ENCODE assay signal across 10 cellular contexts in genomic region chr1:80054129-80054528, GRCh38.
A peak's percentile ranks its signal among the peaks of the same experiment; 100 is the strongest.
DNase-seq lines count a peak whose midpoint lies in the region; TF ChIP-seq lines count a peak whose summit lies in the region.
"Had no signal": no experiment of that assay in that cellular context is flagged by ENCODE, and none has a peak within 500 bp of the region (broad histone marks: within the 10 kb centered on the region; RNA-seq: fewer than 3 reads in every experiment).

No MANE protein-coding gene starts in this region.

- no peak overlapping the region for H3K4me3 ChIP-seq in thyroid gland (replicated peaks in 1 of 3)
- H3K4me3 ChIP-seq in MM.1S (ENCODE audit: low read length) = no peak overlapping the region
- H3K4me3 ChIP-seq: dorsolateral prefrontal cortex had no signal

- H3K79me2 ChIP-seq in MM.1S (ENCODE audit: low read length) = no peaks in the 10 kb centered on the region

- H2AFZ ChIP-seq in MM.1S (ENCODE audit: low read length) = no peak overlapping the region

- H3K9me2 ChIP-seq in MM.1S (replicated peaks; ENCODE audit: insufficient read depth, low read length) = no peaks in the 10 kb centered on the region

- H3K4me1 ChIP-seq in thyroid gland (no peaks in the 10 kb centered on the region), MM.1S (ENCODE audit: low read length) (no peaks in the 10 kb centered on the region)

- H3K36me3 ChIP-seq in thyroid gland = no peaks in the 10 kb centered on the region
- no peaks in the 10 kb centered on the region for H3K36me3 ChIP-seq in MM.1S (replicated peaks; ENCODE audit: insufficient read depth, low read length)

- TF ChIP-seq POLR2A in thyroid gland (IDR thresholded peaks at IDR 0.05) = no peak

- DNase-seq in NCI-H526 (lab: John Stamatoyannopoulos, UW) (peak; percentile 13 to 31), NCI-H526 treated with DMSO at 0.1 percent for 48 hours (lab: John Stamatoyannopoulos, UW) (no peak), NCI-H345 treated with DMSO at 0.1 percent for 48 hours (lab: John Stamatoyannopoulos, UW; ENCODE audit: unreplicated experiment) (peak; percentile 96), dermis blood vessel endothelial cell (peak; percentile 19), thyroid gland (peak; percentile 37 to 48), hippocampal formation (lab: John Stamatoyannopoulos, UW) (no peak), MM.1S (no peak)
- no peak for DNase-seq in stimulated activated CD4-positive, alpha-beta T cell treated with anti-CD3 and anti-CD28 coated beads, Interleukin-2, amount 100 ng/mL, for 24 hours
- DNase-seq: dorsolateral prefrontal cortex, KBM-7 had no signal

- TF ChIP-seq CTCF in thyroid gland (IDR thresholded peaks at IDR 0.05) = no peak
- TF ChIP-seq CTCF in MM.1S (IDR thresholded peaks at IDR 0.05; ENCODE audit: low read length) = no peak

- WGBS in thyroid gland, 2 donors = 63 to 65% methylated on average over 7 of the region's 7 CpGs

- intact Hi-C loops in thyroid gland (cut with DNase I) = no loop called here

- H3K27me3 ChIP-seq in thyroid gland (no peaks in the 10 kb centered on the region), MM.1S (replicated peaks; ENCODE audit: insufficient read depth, low read length) (no peaks in the 10 kb centered on the region)
- H3K27me3 ChIP-seq: dorsolateral prefrontal cortex had no signal

- H3K9ac ChIP-seq in MM.1S (ENCODE audit: low read length) = no peak overlapping the region

- no peak overlapping the region for H3K27ac ChIP-seq in thyroid gland
- H3K27ac ChIP-seq in MM.1S (ENCODE audit: low read length) = no peak overlapping the region
- H3K27ac ChIP-seq: dorsolateral prefrontal cortex had no signal

- H3F3A ChIP-seq in MM.1S (ENCODE audit: insufficient read depth, low read length) = no peaks in the 10 kb centered on the region

- H4K20me1 ChIP-seq in MM.1S (ENCODE audit: insufficient read depth, low read length) = no peaks in the 10 kb centered on the region

- H3K4me2 ChIP-seq in MM.1S (ENCODE audit: low read depth, low read length) = no peak overlapping the region

- H3K9me3 ChIP-seq in thyroid gland = no peaks in the 10 kb centered on the region
- H3K9me3 ChIP-seq in MM.1S (replicated peaks; ENCODE audit: insufficient read depth, low read length) = no peaks in the 10 kb centered on the region

Comparison
In these comparisons a context has a peak if more than half of its experiments do, and no peak if none do; other contexts are left out.
1. DNase-seq: peak in NCI-H526 (2 of 2), NCI-H345 treated with DMSO at 0.1 percent for 48 hours (single experiment), dermis blood vessel endothelial cell (single experiment) and thyroid gland (2 of 2); none in NCI-H526 treated with DMSO at 0.1 percent for 48 hours (single experiment), hippocampal formation (0 of 2), MM.1S (single experiment) and stimulated activated CD4-positive, alpha-beta T cell treated with anti-CD3 and anti-CD28 coated beads, Interleukin-2, amount 100 ng/mL, for 24 hours (0 of 2).